Comparison of ENCODE assay signal across 1 cellular context in the genomic region with DNA sequence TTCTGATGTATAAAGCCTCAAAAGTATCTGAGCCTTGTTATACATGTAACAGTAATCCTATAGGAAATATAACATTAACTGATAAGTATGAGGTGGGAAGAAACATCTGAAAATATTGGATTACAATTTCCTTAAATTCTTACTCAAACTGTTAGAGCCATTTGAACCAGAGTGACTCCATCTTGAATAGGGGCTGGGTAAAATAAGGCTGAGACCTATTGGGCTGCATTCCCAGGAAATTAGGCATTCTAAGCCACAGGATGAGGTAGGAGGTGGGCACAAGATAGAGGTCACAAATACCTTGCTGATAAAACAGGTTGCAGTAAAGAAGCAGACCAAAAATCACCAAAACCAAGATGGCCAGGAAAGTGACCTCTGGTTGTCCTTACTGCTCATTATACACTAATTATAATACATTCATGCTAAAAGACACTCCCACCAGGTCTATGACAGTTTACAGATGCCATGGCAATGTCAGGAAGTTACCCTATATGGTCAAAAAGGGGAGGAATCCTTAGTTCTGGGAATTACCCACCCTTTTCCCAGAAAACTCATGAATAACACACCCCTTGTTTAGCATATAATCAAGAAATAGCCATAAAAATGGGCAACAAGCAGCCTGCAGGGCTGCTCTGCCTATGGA.
A peak's percentile ranks its signal among the peaks of the same experiment; 100 is the strongest.
TF ChIP-seq lines count a peak whose summit lies in the region.

No MANE protein-coding gene starts in this region.

TF ChIP-seq in K562, 482 proteins besides CTCF, POLR2A, EP300 and RAD21 (continued from another document and continues in another):
- TF ChIP-seq, protein P1, sequence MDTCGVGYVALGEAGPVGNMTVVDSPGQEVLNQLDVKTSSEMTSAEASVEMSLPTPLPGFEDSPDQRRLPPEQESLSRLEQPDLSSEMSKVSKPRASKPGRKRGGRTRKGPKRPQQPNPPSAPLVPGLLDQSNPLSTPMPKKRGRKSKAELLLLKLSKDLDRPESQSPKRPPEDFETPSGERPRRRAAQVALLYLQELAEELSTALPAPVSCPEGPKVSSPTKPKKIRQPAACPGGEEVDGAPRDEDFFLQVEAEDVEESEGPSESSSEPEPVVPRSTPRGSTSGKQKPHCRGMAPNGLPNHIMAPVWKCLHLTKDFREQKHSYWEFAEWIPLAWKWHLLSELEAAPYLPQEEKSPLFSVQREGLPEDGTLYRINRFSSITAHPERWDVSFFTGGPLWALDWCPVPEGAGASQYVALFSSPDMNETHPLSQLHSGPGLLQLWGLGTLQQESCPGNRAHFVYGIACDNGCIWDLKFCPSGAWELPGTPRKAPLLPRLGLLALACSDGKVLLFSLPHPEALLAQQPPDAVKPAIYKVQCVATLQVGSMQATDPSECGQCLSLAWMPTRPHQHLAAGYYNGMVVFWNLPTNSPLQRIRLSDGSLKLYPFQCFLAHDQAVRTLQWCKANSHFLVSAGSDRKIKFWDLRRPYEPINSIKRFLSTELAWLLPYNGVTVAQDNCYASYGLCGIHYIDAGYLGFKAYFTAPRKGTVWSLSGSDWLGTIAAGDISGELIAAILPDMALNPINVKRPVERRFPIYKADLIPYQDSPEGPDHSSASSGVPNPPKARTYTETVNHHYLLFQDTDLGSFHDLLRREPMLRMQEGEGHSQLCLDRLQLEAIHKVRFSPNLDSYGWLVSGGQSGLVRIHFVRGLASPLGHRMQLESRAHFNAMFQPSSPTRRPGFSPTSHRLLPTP (IDR thresholded peaks at IDR 0.05; ENCODE audit: borderline replicate concordance, extremely low read depth, insufficient read length) = no peak
- TF ChIP-seq, protein P2, sequence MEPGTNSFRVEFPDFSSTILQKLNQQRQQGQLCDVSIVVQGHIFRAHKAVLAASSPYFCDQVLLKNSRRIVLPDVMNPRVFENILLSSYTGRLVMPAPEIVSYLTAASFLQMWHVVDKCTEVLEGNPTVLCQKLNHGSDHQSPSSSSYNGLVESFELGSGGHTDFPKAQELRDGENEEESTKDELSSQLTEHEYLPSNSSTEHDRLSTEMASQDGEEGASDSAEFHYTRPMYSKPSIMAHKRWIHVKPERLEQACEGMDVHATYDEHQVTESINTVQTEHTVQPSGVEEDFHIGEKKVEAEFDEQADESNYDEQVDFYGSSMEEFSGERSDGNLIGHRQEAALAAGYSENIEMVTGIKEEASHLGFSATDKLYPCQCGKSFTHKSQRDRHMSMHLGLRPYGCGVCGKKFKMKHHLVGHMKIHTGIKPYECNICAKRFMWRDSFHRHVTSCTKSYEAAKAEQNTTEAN (CRISPR knock-in tag; IDR thresholded peaks at IDR 0.05) = no peak
- TF ChIP-seq, protein P3, sequence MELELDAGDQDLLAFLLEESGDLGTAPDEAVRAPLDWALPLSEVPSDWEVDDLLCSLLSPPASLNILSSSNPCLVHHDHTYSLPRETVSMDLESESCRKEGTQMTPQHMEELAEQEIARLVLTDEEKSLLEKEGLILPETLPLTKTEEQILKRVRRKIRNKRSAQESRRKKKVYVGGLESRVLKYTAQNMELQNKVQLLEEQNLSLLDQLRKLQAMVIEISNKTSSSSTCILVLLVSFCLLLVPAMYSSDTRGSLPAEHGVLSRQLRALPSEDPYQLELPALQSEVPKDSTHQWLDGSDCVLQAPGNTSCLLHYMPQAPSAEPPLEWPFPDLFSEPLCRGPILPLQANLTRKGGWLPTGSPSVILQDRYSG (tag; conservative IDR thresholded peaks at IDR 0.05; ENCODE audit: low read depth) = peak; percentile 98
- TF ChIP-seq COPS2 (conservative IDR thresholded peaks at IDR 0.05) (no peak), JUN (IDR thresholded peaks at IDR 0.05; ENCODE audit: borderline replicate concordance, low read depth, low read length) (no peak), JUN (CRISPR knock-in tag; IDR thresholded peaks at IDR 0.05; ENCODE audit: borderline replicate concordance) (no peak), EGR1 (conservative IDR thresholded peaks at IDR 0.05) (no peak), XRCC3 (IDR thresholded peaks at IDR 0.05) (no peak), KLF1 (tag; IDR thresholded peaks at IDR 0.05) (peak; percentile 74), ATF1 (CRISPR knock-in tag; IDR thresholded peaks at IDR 0.05) (no peak), ATF1 (tag; IDR thresholded peaks at IDR 0.05) (peak; percentile 68; the same call in 1 of the 2 replicates), ZFP30 (CRISPR knock-in tag; IDR thresholded peaks at IDR 0.05; ENCODE audit: borderline replicate concordance) (no peak), ZNF347 (CRISPR knock-in tag; IDR thresholded peaks at IDR 0.05; ENCODE audit: low read depth) (no peak), KLF16 (IDR thresholded peaks at IDR 0.05) (no peak), ADNP (tag; IDR thresholded peaks at IDR 0.05) (no peak), CREM (IDR thresholded peaks at IDR 0.05; ENCODE audit: low read depth) (no peak), MXI1 (IDR thresholded peaks at IDR 0.05; ENCODE audit: low read depth, low read length) (no peak), XRCC5 (IDR thresholded peaks at IDR 0.05; ENCODE audit: low read depth, low read length) (no peak), CCNT2 (IDR thresholded peaks at IDR 0.05; ENCODE audit: borderline replicate concordance, extremely low read depth, insufficient read length, low read depth, low read length) (no peak), RBM17 (IDR thresholded peaks at IDR 0.05; ENCODE audit: borderline replicate concordance, low read depth, low read length) (no peak), ETV5 (CRISPR knock-in tag; IDR thresholded peaks at IDR 0.05; ENCODE audit: low read depth) (no peak), ZNF239 (CRISPR knock-in tag; IDR thresholded peaks at IDR 0.05) (peak; percentile 37; the same call in 1 of the 2 replicates), SP2 (IDR thresholded peaks at IDR 0.05; ENCODE audit: extremely low read depth, low read depth, low read length, poor library complexity, severe bottlenecking) (no peak), SOX6 (IDR thresholded peaks at IDR 0.05) (no peak), ZNF589 (CRISPR knock-in tag; IDR thresholded peaks at IDR 0.05; ENCODE audit: low read depth) (peak; percentile 99), BCL6 (CRISPR knock-in tag; IDR thresholded peaks at IDR 0.05) (peak; percentile 66; the same call in 1 of the 2 replicates)
- TF ChIP-seq, protein P4, sequence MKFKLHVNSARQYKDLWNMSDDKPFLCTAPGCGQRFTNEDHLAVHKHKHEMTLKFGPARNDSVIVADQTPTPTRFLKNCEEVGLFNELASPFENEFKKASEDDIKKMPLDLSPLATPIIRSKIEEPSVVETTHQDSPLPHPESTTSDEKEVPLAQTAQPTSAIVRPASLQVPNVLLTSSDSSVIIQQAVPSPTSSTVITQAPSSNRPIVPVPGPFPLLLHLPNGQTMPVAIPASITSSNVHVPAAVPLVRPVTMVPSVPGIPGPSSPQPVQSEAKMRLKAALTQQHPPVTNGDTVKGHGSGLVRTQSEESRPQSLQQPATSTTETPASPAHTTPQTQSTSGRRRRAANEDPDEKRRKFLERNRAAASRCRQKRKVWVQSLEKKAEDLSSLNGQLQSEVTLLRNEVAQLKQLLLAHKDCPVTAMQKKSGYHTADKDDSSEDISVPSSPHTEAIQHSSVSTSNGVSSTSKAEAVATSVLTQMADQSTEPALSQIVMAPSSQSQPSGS (CRISPR knock-in tag; IDR thresholded peaks at IDR 0.05) = no peak
- TF ChIP-seq, protein P5, sequence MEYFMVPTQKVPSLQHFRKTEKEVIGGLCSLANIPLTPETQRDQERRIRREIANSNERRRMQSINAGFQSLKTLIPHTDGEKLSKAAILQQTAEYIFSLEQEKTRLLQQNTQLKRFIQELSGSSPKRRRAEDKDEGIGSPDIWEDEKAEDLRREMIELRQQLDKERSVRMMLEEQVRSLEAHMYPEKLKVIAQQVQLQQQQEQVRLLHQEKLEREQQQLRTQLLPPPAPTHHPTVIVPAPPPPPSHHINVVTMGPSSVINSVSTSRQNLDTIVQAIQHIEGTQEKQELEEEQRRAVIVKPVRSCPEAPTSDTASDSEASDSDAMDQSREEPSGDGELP (CRISPR knock-in tag; IDR thresholded peaks at IDR 0.05; ENCODE audit: borderline replicate concordance) = no peak
- TF ChIP-seq, protein P6, sequence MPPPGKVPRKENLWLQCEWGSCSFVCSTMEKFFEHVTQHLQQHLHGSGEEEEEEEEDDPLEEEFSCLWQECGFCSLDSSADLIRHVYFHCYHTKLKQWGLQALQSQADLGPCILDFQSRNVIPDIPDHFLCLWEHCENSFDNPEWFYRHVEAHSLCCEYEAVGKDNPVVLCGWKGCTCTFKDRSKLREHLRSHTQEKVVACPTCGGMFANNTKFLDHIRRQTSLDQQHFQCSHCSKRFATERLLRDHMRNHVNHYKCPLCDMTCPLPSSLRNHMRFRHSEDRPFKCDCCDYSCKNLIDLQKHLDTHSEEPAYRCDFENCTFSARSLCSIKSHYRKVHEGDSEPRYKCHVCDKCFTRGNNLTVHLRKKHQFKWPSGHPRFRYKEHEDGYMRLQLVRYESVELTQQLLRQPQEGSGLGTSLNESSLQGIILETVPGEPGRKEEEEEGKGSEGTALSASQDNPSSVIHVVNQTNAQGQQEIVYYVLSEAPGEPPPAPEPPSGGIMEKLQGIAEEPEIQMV (tag; conservative IDR thresholded peaks at IDR 0.05; ENCODE audit: low read depth) = peak; percentile 83
- TF ChIP-seq, protein P7, sequence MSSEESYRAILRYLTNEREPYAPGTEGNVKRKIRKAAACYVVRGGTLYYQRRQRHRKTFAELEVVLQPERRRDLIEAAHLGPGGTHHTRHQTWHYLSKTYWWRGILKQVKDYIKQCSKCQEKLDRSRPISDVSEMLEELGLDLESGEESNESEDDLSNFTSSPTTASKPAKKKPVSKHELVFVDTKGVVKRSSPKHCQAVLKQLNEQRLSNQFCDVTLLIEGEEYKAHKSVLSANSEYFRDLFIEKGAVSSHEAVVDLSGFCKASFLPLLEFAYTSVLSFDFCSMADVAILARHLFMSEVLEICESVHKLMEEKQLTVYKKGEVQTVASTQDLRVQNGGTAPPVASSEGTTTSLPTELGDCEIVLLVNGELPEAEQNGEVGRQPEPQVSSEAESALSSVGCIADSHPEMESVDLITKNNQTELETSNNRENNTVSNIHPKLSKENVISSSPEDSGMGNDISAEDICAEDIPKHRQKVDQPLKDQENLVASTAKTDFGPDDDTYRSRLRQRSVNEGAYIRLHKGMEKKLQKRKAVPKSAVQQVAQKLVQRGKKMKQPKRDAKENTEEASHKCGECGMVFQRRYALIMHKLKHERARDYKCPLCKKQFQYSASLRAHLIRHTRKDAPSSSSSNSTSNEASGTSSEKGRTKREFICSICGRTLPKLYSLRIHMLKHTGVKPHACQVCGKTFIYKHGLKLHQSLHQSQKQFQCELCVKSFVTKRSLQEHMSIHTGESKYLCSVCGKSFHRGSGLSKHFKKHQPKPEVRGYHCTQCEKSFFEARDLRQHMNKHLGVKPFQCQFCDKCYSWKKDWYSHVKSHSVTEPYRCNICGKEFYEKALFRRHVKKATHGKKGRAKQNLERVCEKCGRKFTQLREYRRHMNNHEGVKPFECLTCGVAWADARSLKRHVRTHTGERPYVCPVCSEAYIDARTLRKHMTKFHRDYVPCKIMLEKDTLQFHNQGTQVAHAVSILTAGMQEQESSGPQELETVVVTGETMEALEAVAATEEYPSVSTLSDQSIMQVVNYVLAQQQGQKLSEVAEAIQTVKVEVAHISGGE (CRISPR knock-in tag; IDR thresholded peaks at IDR 0.05) = peak in 1 of 3 experiments; percentile 79; a peak in 2 of 6 replicates
- TF ChIP-seq, protein P8, sequence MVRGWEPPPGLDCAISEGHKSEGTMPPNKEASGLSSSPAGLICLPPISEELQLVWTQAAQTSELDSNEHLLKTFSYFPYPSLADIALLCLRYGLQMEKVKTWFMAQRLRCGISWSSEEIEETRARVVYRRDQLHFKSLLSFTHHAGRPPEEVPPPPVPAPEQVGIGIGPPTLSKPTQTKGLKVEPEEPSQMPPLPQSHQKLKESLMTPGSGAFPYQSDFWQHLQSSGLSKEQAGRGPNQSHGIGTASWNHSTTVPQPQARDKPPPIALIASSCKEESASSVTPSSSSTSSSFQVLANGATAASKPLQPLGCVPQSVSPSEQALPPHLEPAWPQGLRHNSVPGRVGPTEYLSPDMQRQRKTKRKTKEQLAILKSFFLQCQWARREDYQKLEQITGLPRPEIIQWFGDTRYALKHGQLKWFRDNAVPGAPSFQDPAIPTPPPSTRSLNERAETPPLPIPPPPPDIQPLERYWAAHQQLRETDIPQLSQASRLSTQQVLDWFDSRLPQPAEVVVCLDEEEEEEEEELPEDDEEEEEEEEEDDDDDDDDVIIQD (CRISPR knock-in tag; IDR thresholded peaks at IDR 0.05) = peak; percentile 49; the same call in 1 of the 2 replicates
- TF ChIP-seq, protein P9, sequence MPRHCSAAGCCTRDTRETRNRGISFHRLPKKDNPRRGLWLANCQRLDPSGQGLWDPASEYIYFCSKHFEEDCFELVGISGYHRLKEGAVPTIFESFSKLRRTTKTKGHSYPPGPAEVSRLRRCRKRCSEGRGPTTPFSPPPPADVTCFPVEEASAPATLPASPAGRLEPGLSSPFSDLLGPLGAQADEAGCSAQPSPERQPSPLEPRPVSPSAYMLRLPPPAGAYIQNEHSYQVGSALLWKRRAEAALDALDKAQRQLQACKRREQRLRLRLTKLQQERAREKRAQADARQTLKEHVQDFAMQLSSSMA (CRISPR knock-in tag; IDR thresholded peaks at IDR 0.05) = no peak
- TF ChIP-seq, protein P10, sequence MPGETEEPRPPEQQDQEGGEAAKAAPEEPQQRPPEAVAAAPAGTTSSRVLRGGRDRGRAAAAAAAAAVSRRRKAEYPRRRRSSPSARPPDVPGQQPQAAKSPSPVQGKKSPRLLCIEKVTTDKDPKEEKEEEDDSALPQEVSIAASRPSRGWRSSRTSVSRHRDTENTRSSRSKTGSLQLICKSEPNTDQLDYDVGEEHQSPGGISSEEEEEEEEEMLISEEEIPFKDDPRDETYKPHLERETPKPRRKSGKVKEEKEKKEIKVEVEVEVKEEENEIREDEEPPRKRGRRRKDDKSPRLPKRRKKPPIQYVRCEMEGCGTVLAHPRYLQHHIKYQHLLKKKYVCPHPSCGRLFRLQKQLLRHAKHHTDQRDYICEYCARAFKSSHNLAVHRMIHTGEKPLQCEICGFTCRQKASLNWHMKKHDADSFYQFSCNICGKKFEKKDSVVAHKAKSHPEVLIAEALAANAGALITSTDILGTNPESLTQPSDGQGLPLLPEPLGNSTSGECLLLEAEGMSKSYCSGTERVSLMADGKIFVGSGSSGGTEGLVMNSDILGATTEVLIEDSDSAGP (CRISPR knock-in tag; IDR thresholded peaks at IDR 0.05) = no peak
- TF ChIP-seq, protein P11, sequence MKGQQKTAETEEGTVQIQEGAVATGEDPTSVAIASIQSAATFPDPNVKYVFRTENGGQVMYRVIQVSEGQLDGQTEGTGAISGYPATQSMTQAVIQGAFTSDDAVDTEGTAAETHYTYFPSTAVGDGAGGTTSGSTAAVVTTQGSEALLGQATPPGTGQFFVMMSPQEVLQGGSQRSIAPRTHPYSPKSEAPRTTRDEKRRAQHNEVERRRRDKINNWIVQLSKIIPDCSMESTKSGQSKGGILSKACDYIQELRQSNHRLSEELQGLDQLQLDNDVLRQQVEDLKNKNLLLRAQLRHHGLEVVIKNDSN (CRISPR knock-in tag; IDR thresholded peaks at IDR 0.05) = no peak
